ENCODE assay signal across 17 cellular contexts in genomic region chr14:92392726-92393125, GRCh38.
A peak's percentile ranks its signal among the peaks of the same experiment; 100 is the strongest.
DNase-seq lines count a peak whose midpoint lies in the region; ATAC-seq, FAIRE-seq and TF ChIP-seq lines count a peak whose summit lies in the region.
"Had no signal": no experiment of that assay in that cellular context is flagged by ENCODE, and none has a peak within 500 bp of the region (broad histone marks: within the 10 kb centered on the region; RNA-seq: fewer than 3 reads in every experiment).

No MANE protein-coding gene starts in this region.

- intact Hi-C loops in HepG2 (cut with micrococcal nuclease; ENCODE audit: unreplicated experiment) (no loop called here), right lobe of liver (cut with DNase I) (no loop called here), GM12878 (cut with micrococcal nuclease; ENCODE audit: unreplicated experiment) (no loop called here), spleen (cut with DNase I; ENCODE audit: low total_unique reads) (no loop called here)

- POLR2A ChIA-PET in HepG2 (lab: Yijun Ruan, JAX) = no interaction called here
- POLR2A ChIA-PET in GM12878 (lab: Charles Lee) = interaction anchor here (0.7 kb wide), 1 partner anchor 285 kb away, joined by 3 read pairs; no protein-coding TSS in a partner anchor

- H3K27ac ChIP-seq in HepG2 (ENCODE audit: extremely low read length, insufficient read depth, low read length) (no peak overlapping the region), right lobe of liver (no peak overlapping the region), GM12878 (ENCODE audit: control insufficient read depth, insufficient read depth) (no peak overlapping the region), spleen (peak overlapping the region in 5 of 8 donors; percentile 9 to 89 (median 70))
- H3K27ac ChIP-seq: BLaER1, Peyer's patch had no signal

- CTCF ChIA-PET in HepG2 (lab: Yijun Ruan, JAX; ENCODE audit: low intra/inter-chr PET ratio, low total read pairs) (no interaction called here), GM12878 (lab: Yijun Ruan, JAX) (no interaction called here)

- no TSS peak for BruUV-seq in HepG2 (replicated peaks; lab: Mats Ljungman, UMichigan)
- no TSS peak for BruUV-seq in GM12878 (replicated peaks; lab: Mats Ljungman, UMichigan)

- TF ChIP-seq EP300 in HepG2 (IDR thresholded peaks at IDR 0.05; ENCODE audit: low read depth in 2 of 2, low read length in 2 of 2) (no peak), HepG2 (CRISPR knock-in tag; IDR thresholded peaks at IDR 0.05; ENCODE audit: borderline replicate concordance) (no peak), GM12878 (IDR thresholded peaks at IDR 0.05; ENCODE audit: borderline replicate concordance in 1 of 2, control insufficient read depth in 1 of 2, low read depth in 2 of 2, low read length in 2 of 2) (no peak)

- RAD21 ChIA-PET in GM12878 (lab: Charles Lee; ENCODE audit: unreplicated experiment) = no interaction called here

- H3K4me1 ChIP-seq in HepG2 (ENCODE audit: insufficient read depth, low read length) (peaks cover 6% of the 10 kb centered on the region), right lobe of liver (no peaks in the 10 kb centered on the region), GM12878 (ENCODE audit: control insufficient read depth, insufficient read depth, low read length) (no peaks in the 10 kb centered on the region), spleen (peaks cover 0 to 44% (median 6%) of the 10 kb centered on the region in 6 donors)
- H3K4me1 ChIP-seq: Peyer's patch had no signal

- TF ChIP-seq CTCF in HepG2 (CRISPR knock-in tag; IDR thresholded peaks at IDR 0.05) = no peak
- no peak for TF ChIP-seq CTCF in right lobe of liver (IDR thresholded peaks at IDR 0.05)
- TF ChIP-seq CTCF in NB4 (IDR thresholded peaks at IDR 0.05; ENCODE audit: low read depth, low read length) = no peak
- no peak for TF ChIP-seq CTCF in GM12878 (IDR thresholded peaks at IDR 0.05 in 2 of 3, conservative IDR thresholded peaks at IDR 0.05 in 1 of 3; ENCODE audit: control insufficient read depth in 2 of 3, extremely low read depth in 1 of 3, insufficient read depth in 1 of 3, low read depth in 3 of 3, low read length in 3 of 3)
- no peak for TF ChIP-seq CTCF in spleen (IDR thresholded peaks at IDR 0.05 in 8 of 11, conservative IDR thresholded peaks at IDR 0.05 in 3 of 11)

- H3K27me3 ChIP-seq in HepG2 (ENCODE audit: control insufficient read depth in 1 of 2, insufficient read depth in 2 of 2, low read length in 2 of 2) = peaks cover 2 to 22% of the 10 kb centered on the region in 2 experiments; a peak in 3 of 5 replicates
- H3K27me3 ChIP-seq in right lobe of liver = no peaks in the 10 kb centered on the region
- no peaks in the 10 kb centered on the region for H3K27me3 ChIP-seq in GM12878 (replicated peaks in 1 of 2; ENCODE audit: control insufficient read depth in 2 of 2, insufficient read depth in 2 of 2, low read length in 1 of 2)
- H3K27me3 ChIP-seq in spleen (replicated peaks in 1 of 7) = no peaks in the 10 kb centered on the region
- H3K27me3 ChIP-seq: BLaER1, Peyer's patch had no signal

- SMC1A ChIA-PET in GM12878 (lab: Charles Lee; ENCODE audit: uncharacterized antibody, unreplicated experiment) = no interaction called here

- WGBS in HepG2 (ENCODE audit: low lambda C conversion rate) = 0% methylated on average over 3 of the region's 9 CpGs
- WGBS in right lobe of liver (ENCODE audit: insufficient coverage, low coverage, low lambda C conversion rate, missing lambda C conversion rate) = 72% methylated on average over 2 of the region's 9 CpGs
- 68% methylated on average over 9 of the region's 9 CpGs for WGBS in GM12878 (ENCODE audit: insufficient coverage, insufficient replicate concordance, low lambda C conversion rate, missing lambda C conversion rate)
- WGBS in spleen, 5 donors = 71 to 81% (median 78%) methylated on average over 8 to 9 of the region's 9 CpGs

- in situ Hi-C loops in HepG2 (cut with HindIII; ENCODE audit: extremely low pct_ligation_motif_present, low pct_unique_long_range_greater_than_20kb) = no loop called here
- in situ Hi-C loops in GM12878 (cut with MboI) = no loop called here

- no peaks in the 10 kb centered on the region for H3K79me2 ChIP-seq in HepG2 (ENCODE audit: insufficient read depth, low read length)
- no peaks in the 10 kb centered on the region for H3K79me2 ChIP-seq in GM12878 (ENCODE audit: control insufficient read depth, insufficient read depth, low read length)

- TF ChIP-seq RAD21 in HepG2 (CRISPR knock-in tag; IDR thresholded peaks at IDR 0.05) = no peak
- no peak for TF ChIP-seq RAD21 in GM12878 (IDR thresholded peaks at IDR 0.05; ENCODE audit: insufficient read depth, low read depth, low read length)

- no peak for DNase-seq in HepG2 (ENCODE audit: low spot score)
- DNase-seq in right lobe of liver = no peak
- DNase-seq in NB4 (ENCODE audit: low read depth) = peak; percentile 36
- no peak for DNase-seq in GM12878 (ENCODE audit: low read depth, low spot score)
- DNase-seq in spleen = no peak
- no peak for DNase-seq in kidney tubule cell (ENCODE audit: low spot score)
- DNase-seq: NCI-H2029 treated with DMSO at 0.1 percent for 48 hours; NCI-H2227 treated with DMSO at 0.1 percent for 48 hours; NCI-H524 treated with DMSO at 0.1 percent for 48 hours; NK-92 treated with Interleukin-12 subunit alpha and Interleukin-12 subunit beta, amount 100 ng/mL, for 24 hours; Peyer's patch; Right ventricle myocardium superior; T-helper 2 cell had no signal

- no peak overlapping the region for H3K4me2 ChIP-seq in HepG2 (ENCODE audit: low read depth, low read length)
- H3K4me2 ChIP-seq in GM12878 (ENCODE audit: control insufficient read depth, insufficient read depth) = no peak overlapping the region

- H3K36me3 ChIP-seq in HepG2 (replicated peaks in 1 of 2; ENCODE audit: control insufficient read depth in 1 of 2, insufficient read depth in 2 of 2, low read length in 2 of 2) (no peaks in the 10 kb centered on the region), right lobe of liver (no peaks in the 10 kb centered on the region), GM12878 (ENCODE audit: control insufficient read depth in 2 of 2, insufficient read depth in 2 of 2, low read length in 1 of 2) (no peaks in the 10 kb centered on the region), spleen (no peaks in the 10 kb centered on the region)
- H3K36me3 ChIP-seq: BLaER1, Peyer's patch had no signal

- ATAC-seq in HepG2 (no peak), right lobe of liver (no peak), GM12878 (no peak), HG03521 (IDR thresholded peaks at IDR 0.05; ENCODE audit: unreplicated experiment) (no peak), HG02588 (IDR thresholded peaks at IDR 0.05; ENCODE audit: unreplicated experiment) (no peak)

- H3K9ac ChIP-seq in HepG2 (ENCODE audit: insufficient read depth, low read depth, low read length) (no peak overlapping the region), GM12878 (ENCODE audit: control insufficient read depth, insufficient read depth, low read length) (no peak overlapping the region)
- H3K9ac ChIP-seq: BLaER1 had no signal

- no peak for TF ChIP-seq POLR2A in HepG2 (IDR thresholded peaks at IDR 0.05; ENCODE audit: insufficient read depth in 1 of 2, low read depth in 2 of 2, low read length in 2 of 2)
- TF ChIP-seq POLR2A in right lobe of liver (IDR thresholded peaks at IDR 0.05) = no peak
- TF ChIP-seq POLR2A in NB4 (IDR thresholded peaks at IDR 0.05; ENCODE audit: extremely low read depth, insufficient read length) = no peak
- no peak for TF ChIP-seq POLR2A in GM12878 (IDR thresholded peaks at IDR 0.05; ENCODE audit: low read depth, low read length)
- no peak for TF ChIP-seq POLR2A in spleen (IDR thresholded peaks at IDR 0.05)

- H3K9me3 ChIP-seq in HepG2 (ENCODE audit: low read length) = no peaks in the 10 kb centered on the region
- no peaks in the 10 kb centered on the region for H3K9me3 ChIP-seq in right lobe of liver
- H3K9me3 ChIP-seq in GM12878 (replicated peaks; ENCODE audit: control insufficient read depth, insufficient read depth, low read length) = no peaks in the 10 kb centered on the region; the same call in 2 of the 3 replicates
- peaks cover 0 to 5% (median 0%) of the 10 kb centered on the region in 8 donors for H3K9me3 ChIP-seq in spleen
- H3K9me3 ChIP-seq: BLaER1, Peyer's patch had no signal

- H3K4me3 ChIP-seq in HepG2 (replicated peaks in 1 of 3; ENCODE audit: insufficient read depth in 1 of 3, low read depth in 2 of 3, low read length in 3 of 3) = no peak overlapping the region
- H3K4me3 ChIP-seq in right lobe of liver = no peak overlapping the region
- no peak overlapping the region for H3K4me3 ChIP-seq in NB4 (ENCODE audit: low read depth, low read length)
- H3K4me3 ChIP-seq in GM12878 = no peak overlapping the region
- H3K4me3 ChIP-seq in spleen = peak overlapping the region in 1 of 8 donors; percentile 34
- H3K4me3 ChIP-seq: BLaER1, Peyer's patch had no signal

- FAIRE-seq in HepG2 (lab: Jason Lieb, UNC) (no peak), GM12878 (lab: Jason Lieb, UNC) (peak; percentile 61)
- FAIRE-seq: GM18507 had no signal

- H2AFZ ChIP-seq in HepG2 (ENCODE audit: low read length) = no peak overlapping the region
- H2AFZ ChIP-seq in GM12878 (ENCODE audit: control insufficient read depth, low read depth, low read length) = no peak overlapping the region

- H4K20me1 ChIP-seq in HepG2 (ENCODE audit: insufficient read depth, low read length) = no peaks in the 10 kb centered on the region
- no peaks in the 10 kb centered on the region for H4K20me1 ChIP-seq in GM12878 (ENCODE audit: control insufficient read depth, insufficient read depth)
- H4K20me1 ChIP-seq: BLaER1 had no signal

TF ChIP-seq in GM12878, 131 proteins besides CTCF, POLR2A, EP300 and RAD21 (continues in another document):
- TF ChIP-seq BCL11A (IDR thresholded peaks at IDR 0.05; ENCODE audit: low read depth, low read length) = no peak
- no peak for TF ChIP-seq KAT2A (conservative IDR thresholded peaks at IDR 0.05; ENCODE audit: control insufficient read depth, low read depth, low read length)
- no peak for TF ChIP-seq TBL1XR1 (IDR thresholded peaks at IDR 0.05; ENCODE audit: low read depth, low read length)
- no peak for TF ChIP-seq RFX5 (IDR thresholded peaks at IDR 0.05; ENCODE audit: low read depth, low read length)
- TF ChIP-seq ZSCAN29 (IDR thresholded peaks at IDR 0.05) = no peak
- TF ChIP-seq FOXM1 (IDR thresholded peaks at IDR 0.05; ENCODE audit: low read depth, low read length) = no peak
- no peak for TF ChIP-seq EZH2 (IDR thresholded peaks at IDR 0.05; ENCODE audit: borderline replicate concordance, control insufficient read depth, low read depth, low read length)
- no peak for TF ChIP-seq POLR2AphosphoS2 (IDR thresholded peaks at IDR 0.05; ENCODE audit: low read depth, low read length)
- no peak for TF ChIP-seq USF1 (IDR thresholded peaks at IDR 0.05; ENCODE audit: borderline replicate concordance, extremely low read length, insufficient read depth, low read depth, low read length)

Comparison
In these comparisons a context has a peak if more than half of its experiments do, and no peak if none do; other contexts are left out.
1. H3K27ac ChIP-seq: peak in spleen (5 of 8); none in HepG2 (single experiment), right lobe of liver (0 of 3) and GM12878 (single experiment).
2. Of the 75 proteins assayed by ChIP-seq in both HepG2 and GM12878: peak only in HepG2: RAD51; only in GM12878: none; in both: none; in neither: 72; mixed calls (peak in some experiments, not most) for 2.